8 cellular contexts compared by ENCODE assay signal in the genomic region with DNA sequence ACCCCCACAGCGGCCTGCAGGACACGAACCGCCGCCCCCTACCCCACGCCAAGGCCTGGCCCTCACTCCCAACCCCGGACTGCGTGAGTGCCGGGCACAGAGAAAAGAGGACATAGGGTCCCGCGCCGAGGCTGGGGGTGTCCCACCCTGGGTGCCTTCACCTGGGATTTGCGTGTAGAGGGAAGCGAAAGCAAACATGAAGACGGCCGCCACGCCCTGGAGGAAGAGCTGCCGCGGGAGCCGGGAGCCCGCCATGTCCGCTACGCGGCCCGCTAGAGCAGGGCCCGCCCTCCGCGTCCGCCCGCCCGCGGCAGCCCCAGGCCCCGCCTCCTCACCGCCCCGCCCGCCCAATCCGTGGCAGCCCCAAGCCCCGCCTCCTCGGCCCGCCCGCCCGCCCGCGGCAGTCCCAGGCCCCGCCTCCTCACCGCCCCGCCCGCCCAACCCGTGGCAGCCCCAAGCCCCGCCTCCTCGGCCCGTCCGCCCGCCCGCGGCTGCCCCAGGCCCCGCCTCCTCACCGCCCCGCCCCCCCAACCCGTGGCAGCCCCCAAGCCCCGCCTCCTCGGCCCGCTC. TPM values are rescaled to one million over a fixed set of nuclear protein-coding genes. Genes with fewer than 3 reads are reported as not detected.
A peak's percentile ranks its signal among the peaks of the same experiment; 100 is the strongest.
DNase-seq lines count a peak whose midpoint lies in the region.

A gene with protein sequence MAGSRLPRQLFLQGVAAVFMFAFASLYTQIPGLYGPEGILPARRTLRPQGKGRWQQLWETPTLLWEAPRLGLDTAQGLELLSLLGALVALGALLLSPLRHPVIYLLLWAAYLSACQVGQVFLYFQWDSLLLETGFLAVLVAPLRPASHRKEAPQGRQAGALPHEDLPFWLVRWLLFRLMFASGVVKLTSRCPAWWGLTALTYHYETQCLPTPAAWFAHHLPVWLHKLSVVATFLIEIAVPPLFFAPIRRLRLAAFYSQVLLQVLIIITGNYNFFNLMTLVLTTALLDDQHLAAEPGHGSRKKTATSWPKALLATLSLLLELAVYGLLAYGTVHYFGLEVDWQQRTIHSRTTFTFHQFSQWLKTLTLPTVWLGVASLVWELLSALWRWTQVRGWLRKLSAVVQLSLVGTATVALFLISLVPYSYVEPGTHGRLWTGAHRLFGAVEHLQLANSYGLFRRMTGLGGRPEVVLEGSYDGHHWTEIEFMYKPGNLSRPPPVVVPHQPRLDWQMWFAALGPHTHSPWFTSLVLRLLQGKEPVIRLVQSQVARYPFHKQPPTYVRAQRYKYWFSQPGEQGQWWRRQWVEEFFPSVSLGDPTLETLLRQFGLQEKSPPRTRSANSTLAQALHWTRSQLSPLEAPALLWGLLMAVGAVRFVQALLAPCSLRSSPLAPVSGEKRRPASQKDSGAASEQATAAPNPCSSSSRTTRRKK (minus strand): TSS at position 282 of the 570 bp plus-strand sequence. CDS start 27 bp downstream, at position 255.

- no peaks in the 10 kb centered on the region for H3K27me3 ChIP-seq in HAP-1 (ENCODE audit: low read depth)

- H3K9me3 ChIP-seq in HAP-1 = no peaks in the 10 kb centered on the region

- DNase-seq in G401 (ENCODE audit: low spot score) (no peak), HAP-1 (ENCODE audit: low spot score in 2 of 2) (peak; percentile 77 to 94), NCI-H1092 (lab: John Stamatoyannopoulos, UW) (peak; percentile 55), dermis blood vessel endothelial cell (no peak), lung microvascular endothelial cell (ENCODE audit: low read depth in 2 of 2) (no peak), HK-2 (ENCODE audit: unreplicated experiment) (no peak)
- peak; percentile 94 for DNase-seq in activated CD4-positive, alpha-beta T cell treated with anti-CD3 and anti-CD28 coated beads, Interleukin-2, amount 50 U/mL, for 1 hour
- DNase-seq in stimulated activated CD4-positive, alpha-beta T cell treated with anti-CD3 and anti-CD28 coated beads, TNF-alpha, amount 100 ng/mL, for 4 hours (ENCODE audit: low read depth in 3 of 3) = peak; percentile 90 to 93 (median 93)

- in situ Hi-C loops in G401 (cut with HindIII; ENCODE audit: low sequenced_read_pairs) = no loop called here
- in situ Hi-C loops in HAP-1 (cut with MboI; ENCODE audit: low sequenced_read_pairs) = no loop called here

- H3K36me3 ChIP-seq in HAP-1 (replicated peaks) = peaks cover 38% of the 10 kb centered on the region

- peaks cover 8% of the 10 kb centered on the region for H3K4me1 ChIP-seq in HAP-1

- peak within 1 kb of the TSS; percentile 99 for H3K4me3 ChIP-seq in HAP-1

RNA-seq across cellular contexts. Expression of the gene that starts here (rescaled TPM):
- total RNA-seq in G401 (2014; rRNA removed; shearing (Covaris generic)) = 40.6 and 45.7 TPM in 2 replicates
- total RNA-seq in dermis blood vessel endothelial cell = 43.7 and 50.9 TPM in 2 replicates
- 18.7 and 27.0 TPM in 2 replicates for total RNA-seq in lung microvascular endothelial cell

Comparison
In these comparisons a context has a peak if more than half of its experiments do, and no peak if none do; other contexts are left out.
1. DNase-seq: peak in HAP-1 (2 of 2), NCI-H1092 (single experiment), activated CD4-positive, alpha-beta T cell treated with anti-CD3 and anti-CD28 coated beads, Interleukin-2, amount 50 U/mL, for 1 hour (single experiment) and stimulated activated CD4-positive, alpha-beta T cell treated with anti-CD3 and anti-CD28 coated beads, TNF-alpha, amount 100 ng/mL, for 4 hours (3 of 3); none in G401 (single experiment), dermis blood vessel endothelial cell (single experiment), lung microvascular endothelial cell (0 of 2) and HK-2 (single experiment).